In genomic region chr12:54033980-54034783, GRCh38 we compare ENCODE assay signal across 8 cellular contexts. TPM values are rescaled to one million over a fixed set of nuclear protein-coding genes. Genes with fewer than 3 reads are reported as not detected.
DNase-seq lines count a peak whose midpoint lies in the region; ATAC-seq and TF ChIP-seq lines count a peak whose summit lies in the region.
"Had no signal": no experiment of that assay in that cellular context is flagged by ENCODE, and none has a peak within 500 bp of the region (broad histone marks: within the 10 kb centered on the region; RNA-seq: fewer than 3 reads in every experiment).

No MANE protein-coding gene starts in this region.

- H3K4me3 Mint-ChIP-seq in activated T-cell treated with anti-CD3 and anti-CD28 coated beads, Interleukin-2, amount 50 U/mL, for 24 hours: peak overlapping the region; percentile 44

- H3K4me1 ChIP-seq in testis: peaks cover 14% of the 10 kb centered on the region

- TF ChIP-seq POLR2A in testis (IDR thresholded peaks at IDR 0.05): no peak

- H3K27me3 ChIP-seq in testis: no peaks in the 10 kb centered on the region

- H3K4me3 ChIP-seq in fibroblast of villous mesenchyme (ENCODE audit: low read depth, low read length) (peak overlapping the region; percentile 51), testis (peak overlapping the region; percentile 29 to 52)

- no peak overlapping the region for H3K27ac ChIP-seq in testis

- TF ChIP-seq CTCF in fibroblast of villous mesenchyme (IDR thresholded peaks at IDR 0.05; ENCODE audit: insufficient read depth, low read depth, low read length) (no peak), testis (IDR thresholded peaks at IDR 0.05) (no peak)

- no peak for DNase-seq in activated T-cell treated with anti-CD3 and anti-CD28 coated beads, Interleukin-2, amount 50 U/mL, for 24 hours
- DNase-seq in activated T-cell treated with anti-CD3 and anti-CD28 coated beads for 4 hours (no peak), fibroblast of villous mesenchyme (ENCODE audit: low read depth) (no peak), testis (no peak)
- DNase-seq: activated CD4-positive, CD25-positive, alpha-beta regulatory T cell had no signal

- H3K27ac Mint-ChIP-seq in activated T-cell treated with anti-CD3 and anti-CD28 coated beads, Interleukin-2, amount 50 U/mL, for 24 hours: no peak overlapping the region

- peaks cover 4% of the 10 kb centered on the region for H3K9me3 Mint-ChIP-seq in activated T-cell treated with anti-CD3 and anti-CD28 coated beads, Interleukin-2, amount 50 U/mL, for 24 hours

- no peak for ATAC-seq in GM21390 (IDR thresholded peaks at IDR 0.05; ENCODE audit: unreplicated experiment)
- no peak for ATAC-seq in GM19463 (IDR thresholded peaks at IDR 0.05; ENCODE audit: unreplicated experiment)

- H3K27me3 Mint-ChIP-seq in activated T-cell treated with anti-CD3 and anti-CD28 coated beads, Interleukin-2, amount 50 U/mL, for 24 hours: peaks cover 90% of the 10 kb centered on the region

- intact Hi-C loops in testis (cut with DNase I; ENCODE audit: low total_unique reads): loop anchor here (5.0 kb wide), 1 partner anchor 158 kb away; no protein-coding TSS in a partner anchor

- H3K9me3 ChIP-seq in testis: no peaks in the 10 kb centered on the region

- no peaks in the 10 kb centered on the region for H3K36me3 Mint-ChIP-seq in activated T-cell treated with anti-CD3 and anti-CD28 coated beads, Interleukin-2, amount 50 U/mL, for 24 hours (ENCODE audit: low read depth)

- peaks cover 22% of the 10 kb centered on the region for H3K4me1 Mint-ChIP-seq in activated T-cell treated with anti-CD3 and anti-CD28 coated beads, Interleukin-2, amount 50 U/mL, for 24 hours (ENCODE audit: low read depth)

- no peaks in the 10 kb centered on the region for H3K36me3 ChIP-seq in testis (ENCODE audit: low read depth, missing control alignments)

- 48 to 52% methylated on average over 36 to 57 of the region's 57 CpGs for WGBS in testis, 2 donors

RNA-seq across cellular contexts. Expression of gene HOXC5, which starts 1.3 kb away (rescaled TPM):
- total RNA-seq in fibroblast of villous mesenchyme (0.43 and 1.3 TPM in 2 replicates), testis (1 to 10 TPM; 1.9 to 5.5 TPM)
- 1.3 TPM for polyA plus RNA-seq in testis (ENCODE audit: insufficient read depth, low read depth, low replicate concordance)

RNA-seq across cellular contexts. Expression of gene HOXC6, which starts 5.9 kb away (rescaled TPM):
- total RNA-seq in fibroblast of villous mesenchyme: 1.6 and 1.7 TPM in 2 replicates
- total RNA-seq in testis: 1 to 10 TPM; 1.9 to 4.0 TPM
- polyA plus RNA-seq in testis (ENCODE audit: insufficient read depth, low read depth, low replicate concordance): 5.4 TPM

RNA-seq across cellular contexts. Expression of gene HOXC4, which starts 19.5 kb away (rescaled TPM):
- under 0.01 and 1.6 TPM in 2 replicates for total RNA-seq in fibroblast of villous mesenchyme
- total RNA-seq in testis: 1 to 10 TPM; 3.0 to 3.1 TPM
- 4.3 TPM for polyA plus RNA-seq in testis (ENCODE audit: insufficient read depth, low read depth, low replicate concordance)

RNA-seq across cellular contexts. Expression of gene HOXC8, which starts 25.4 kb away (rescaled TPM):
- total RNA-seq in fibroblast of villous mesenchyme (0.86 and 2.6 TPM in 2 replicates), testis (1 to 10 TPM in 1 of 2 donors, under 1 TPM in 1; 0.81 to 1.2 TPM)
- polyA plus RNA-seq in testis (ENCODE audit: insufficient read depth, low read depth, low replicate concordance): 2.4 TPM
- total RNA-seq: fibroblast of lung had no signal

RNA-seq across cellular contexts. Expression of gene HOXC9, which starts 34.2 kb away (rescaled TPM):
- 0.86 and 7.4 TPM in 2 replicates for total RNA-seq in fibroblast of villous mesenchyme
- 1 to 10 TPM; 6.6 to 7.8 TPM for total RNA-seq in testis
- 2.4 TPM for polyA plus RNA-seq in testis (ENCODE audit: insufficient read depth, low read depth, low replicate concordance)
- total RNA-seq: fibroblast of lung had no signal
